In genomic region chr13:46654956-46655726, GRCh38 we compare ENCODE assay signal across 10 cellular contexts.
DNase-seq lines count a peak whose midpoint lies in the region; ATAC-seq and TF ChIP-seq lines count a peak whose summit lies in the region.
"Had no signal": no experiment of that assay in that cellular context is flagged by ENCODE, and none has a peak within 500 bp of the region (broad histone marks: within the 10 kb centered on the region; RNA-seq: fewer than 3 reads in every experiment).

No MANE protein-coding gene starts in this region.

- peaks cover 53% of the 10 kb centered on the region for H3K4me1 ChIP-seq in Caco-2
- H3K4me1 ChIP-seq in rectal smooth muscle tissue (ENCODE audit: control insufficient read depth, insufficient read depth, low read length) = peaks cover 22% of the 10 kb centered on the region

- no TSS peak for BruUV-seq in Caco-2 (replicated peaks; lab: Mats Ljungman, UMichigan)

- peak overlapping the region; percentile 84 for H3K27ac ChIP-seq in VCaP
- peak overlapping the region; percentile 59 for H3K27ac ChIP-seq in rectal smooth muscle tissue (ENCODE audit: low read depth, low read length)

- CTCF ChIA-PET in Caco-2 (lab: Charles Lee) = no interaction called here

- ATAC-seq in left ventricle myocardium superior (peak; percentile 43), esophagus mucosa (no peak)

- DNase-seq in Caco-2 (no peak), left ventricle myocardium superior (no peak), NCI-H2196 treated with DMSO at 0.1 percent for 48 hours (lab: John Stamatoyannopoulos, UW; ENCODE audit: unreplicated experiment) (no peak), T1000 (lab: John Stamatoyannopoulos, UW) (no peak)
- DNase-seq in stimulated activated CD4-positive, alpha-beta T cell treated with anti-CD3 and anti-CD28 coated beads, Interleukin-4, amount 100 ng/mL, for 24 hours = no peak
- DNase-seq: head of caudate nucleus, NCI-H146 had no signal

- no peak for TF ChIP-seq CTCF in Caco-2 (IDR thresholded peaks at IDR 0.05; ENCODE audit: insufficient read depth in 1 of 2, low read depth in 1 of 2, low read length in 1 of 2, severe bottlenecking in 1 of 2, unreplicated experiment in 1 of 2)
- TF ChIP-seq CTCF in VCaP (conservative IDR thresholded peaks at IDR 0.05) = no peak

- POLR2A ChIA-PET in Caco-2 (lab: Charles Lee) = no interaction called here

- H3K36me3 ChIP-seq in Caco-2 (ENCODE audit: control insufficient read depth, insufficient read depth, low read length) (no peaks in the 10 kb centered on the region; the same call in 1 of the 2 replicates), rectal smooth muscle tissue (ENCODE audit: control insufficient read depth, insufficient read depth, low read length) (no peaks in the 10 kb centered on the region)

- H3K4me3 ChIP-seq in Caco-2 (ENCODE audit: low read depth, low read length) = no peak overlapping the region
- peak overlapping the region; percentile 6 for H3K4me3 ChIP-seq in rectal smooth muscle tissue (ENCODE audit: low read length)

- H3K4me1 Mint-ChIP-seq in Caco-2 (ENCODE audit: low read depth, unreplicated experiment) = peaks cover 31% of the 10 kb centered on the region

- H3K9me3 ChIP-seq in Caco-2 = peaks cover 1% of the 10 kb centered on the region; the same call in 1 of the 2 replicates

- H3K27me3 Mint-ChIP-seq in Caco-2 (ENCODE audit: insufficient read depth, unreplicated experiment) = no peaks in the 10 kb centered on the region

- no peak overlapping the region for H3K4me3 Mint-ChIP-seq in Caco-2 (ENCODE audit: unreplicated experiment)

- no peak overlapping the region for H3K9ac ChIP-seq in rectal smooth muscle tissue (ENCODE audit: low read length)

- H3K36me3 Mint-ChIP-seq in Caco-2 (ENCODE audit: insufficient read depth, unreplicated experiment) = peaks cover 38% of the 10 kb centered on the region

- H3K27ac Mint-ChIP-seq in Caco-2 (ENCODE audit: unreplicated experiment) = peak overlapping the region; percentile 65

- intact Hi-C loops in Caco-2 (cut with micrococcal nuclease; ENCODE audit: unreplicated experiment) = loop anchor here (5.0 kb wide), 1 partner anchor 103 kb away; the partner anchor contains the start of gene LRCH1
- intact Hi-C loops in left ventricle myocardium superior (cut with micrococcal nuclease) = no loop called here

- peaks cover under 1% of the 10 kb centered on the region for H3K9me3 Mint-ChIP-seq in Caco-2 (ENCODE audit: unreplicated experiment)

- no peaks in the 10 kb centered on the region for H3K27me3 ChIP-seq in Caco-2 (replicated peaks; ENCODE audit: control insufficient read depth, insufficient read depth, low read length)
- H3K27me3 ChIP-seq in rectal smooth muscle tissue (ENCODE audit: control insufficient read depth, insufficient read depth, low read length) = no peaks in the 10 kb centered on the region
